Comparison of ENCODE assay signal across 8 cellular contexts in the genomic region with DNA sequence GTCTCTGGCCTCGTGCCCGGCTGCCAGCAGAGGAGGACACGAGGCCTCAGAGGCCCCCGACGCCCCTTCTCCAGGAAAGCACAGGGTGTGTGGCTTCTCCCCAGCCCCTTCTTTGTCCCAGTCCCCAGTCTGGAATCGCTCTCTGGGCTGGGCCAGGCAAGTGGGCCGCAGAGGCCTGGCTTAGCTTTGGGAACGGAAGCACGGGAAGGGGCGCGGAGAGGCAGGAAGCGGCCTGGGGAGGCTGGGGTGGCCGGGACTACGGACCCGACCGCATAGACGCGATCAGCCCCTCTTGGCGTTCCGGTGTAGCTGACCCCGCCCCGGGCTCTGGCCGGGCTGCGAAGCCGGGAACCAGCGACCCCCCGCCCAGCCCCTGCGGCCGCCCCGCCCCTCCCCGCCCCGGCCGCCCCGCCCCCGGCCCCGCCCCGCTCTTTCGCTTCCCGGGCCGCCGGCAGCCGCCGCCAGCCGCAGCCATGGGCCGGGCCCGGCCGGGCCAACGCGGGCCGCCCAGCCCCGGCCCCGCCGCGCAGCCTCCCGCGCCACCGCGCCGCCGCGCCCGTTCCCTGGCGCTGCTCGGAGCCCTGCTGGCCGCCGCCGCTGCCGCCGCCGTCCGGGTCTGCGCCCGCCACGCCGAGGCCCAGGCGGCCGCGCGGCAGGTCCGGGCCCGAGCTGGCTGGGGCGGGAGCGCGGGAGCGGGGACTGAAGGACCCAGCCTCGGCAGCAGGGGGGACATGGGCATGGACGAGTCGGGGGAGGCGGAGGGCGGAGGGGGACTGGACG. TPM values are rescaled to one million over a fixed set of nuclear protein-coding genes. Genes with fewer than 3 reads are reported as not detected.
DNase-seq lines count a peak whose midpoint lies in the region; ATAC-seq, FAIRE-seq and TF ChIP-seq lines count a peak whose summit lies in the region.

A gene with protein sequence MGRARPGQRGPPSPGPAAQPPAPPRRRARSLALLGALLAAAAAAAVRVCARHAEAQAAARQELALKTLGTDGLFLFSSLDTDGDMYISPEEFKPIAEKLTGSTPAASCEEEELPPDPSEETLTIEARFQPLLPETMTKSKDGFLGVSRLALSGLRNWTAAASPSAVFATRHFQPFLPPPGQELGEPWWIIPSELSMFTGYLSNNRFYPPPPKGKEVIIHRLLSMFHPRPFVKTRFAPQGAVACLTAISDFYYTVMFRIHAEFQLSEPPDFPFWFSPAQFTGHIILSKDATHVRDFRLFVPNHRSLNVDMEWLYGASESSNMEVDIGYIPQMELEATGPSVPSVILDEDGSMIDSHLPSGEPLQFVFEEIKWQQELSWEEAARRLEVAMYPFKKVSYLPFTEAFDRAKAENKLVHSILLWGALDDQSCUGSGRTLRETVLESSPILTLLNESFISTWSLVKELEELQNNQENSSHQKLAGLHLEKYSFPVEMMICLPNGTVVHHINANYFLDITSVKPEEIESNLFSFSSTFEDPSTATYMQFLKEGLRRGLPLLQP (plus strand): TSS at position 436 of the 780 bp plus-strand sequence. CDS start 38 bp downstream, at position 474.

- peaks cover 0 to 2% (median under 1%) of the 10 kb centered on the region in 4 experiments; a peak in 3 of 7 replicates for H3K27me3 ChIP-seq in H1 (replicated peaks in 1 of 4; ENCODE audit: control insufficient read depth in 3 of 4, extremely low read depth in 1 of 4, insufficient read depth in 3 of 4, low read length in 3 of 4)
- no peaks in the 10 kb centered on the region for H3K27me3 ChIP-seq in lung (ENCODE audit: control insufficient read depth, insufficient read depth)
- no peaks in the 10 kb centered on the region for H3K27me3 ChIP-seq in stomach

- H4K20me1 ChIP-seq in H1 (replicated peaks in 1 of 2; ENCODE audit: control insufficient read depth in 1 of 2, insufficient read depth in 2 of 2, low read length in 2 of 2), result peaks cover 0 to 8% of the 10 kb centered on the region in 2 experiments

- H3K27ac ChIP-seq in H1 (ENCODE audit: low read depth, low read length), result no peak within 1 kb of the TSS
- peak within 1 kb of the TSS; percentile 81 to 90 for H3K27ac ChIP-seq in lung (ENCODE audit: low read depth in 1 of 2, low read length in 1 of 2)
- peak within 1 kb of the TSS; percentile 75 to 92 (median 86) for H3K27ac ChIP-seq in stomach

- no peaks in the 10 kb centered on the region for H3K79me2 ChIP-seq in H1 (ENCODE audit: control insufficient read depth in 1 of 2, insufficient read depth in 2 of 2, low read length in 2 of 2)

- H3K79me1 ChIP-seq in H1 (ENCODE audit: low read depth, low read length), result no peaks in the 10 kb centered on the region; the same call in 1 of the 2 replicates

- intact Hi-C loops in stomach (cut with DNase I; ENCODE audit: low total_unique reads), result no loop called here

- H2BK15ac ChIP-seq in H1 (ENCODE audit: low read length), result no peak within 1 kb of the TSS

- H2AK5ac ChIP-seq in H1 (ENCODE audit: low read depth, low read length), result no peak within 1 kb of the TSS

- 6% methylated on average over 32 of the region's 91 CpGs; no CpG with 5 or more reads in 1 of the 2 experiments for WGBS in H1 (ENCODE audit: extremely low coverage in 1 of 2, insufficient coverage in 1 of 2, insufficient read length in 1 of 2, insufficient replicate concordance in 2 of 2, low coverage in 1 of 2, low lambda C conversion rate in 2 of 2, missing lambda C conversion rate in 1 of 2), 2 experiments
- 1 to 2% methylated on average over 33 to 89 of the region's 91 CpGs for WGBS in lung, 2 donors
- 1 to 6% (median 3%) methylated on average over 17 to 80 of the region's 91 CpGs for WGBS in stomach, 5 donors

- peak within 1 kb of the TSS; percentile 83 to 96 for H3K4me2 ChIP-seq in H1 (ENCODE audit: insufficient read depth in 1 of 2, low read depth in 2 of 2, low read length in 2 of 2)

- no peak within 1 kb of the TSS for H3K23ac ChIP-seq in H1 (ENCODE audit: insufficient read length)

- H3K4me1 ChIP-seq in H1 (replicated peaks in 1 of 4; ENCODE audit: control insufficient read depth in 3 of 4, insufficient read depth in 4 of 4, low read length in 3 of 4), result peaks cover 7 to 14% (median 11%) of the 10 kb centered on the region in 4 experiments; a peak in 6 of 7 replicates
- peaks cover 0 to 14% of the 10 kb centered on the region in 2 donors for H3K4me1 ChIP-seq in lung (ENCODE audit: control insufficient read depth in 2 of 2, insufficient read depth in 2 of 2, low read length in 2 of 2)
- peaks cover 45 to 87% (median 61%) of the 10 kb centered on the region in 4 donors for H3K4me1 ChIP-seq in stomach

- peak within 1 kb of the TSS; percentile 76 for H4K8ac ChIP-seq in H1 (ENCODE audit: extremely low read depth, insufficient read depth, low read length)

- ATAC-seq in lung (ENCODE audit: insufficient read depth, low FRiP score), result peak; percentile 41
- no peak for ATAC-seq in GM18867 (IDR thresholded peaks at IDR 0.05; ENCODE audit: unreplicated experiment)

- H3K56ac ChIP-seq in H1 (replicated peaks; ENCODE audit: insufficient read length, low read depth, low read length), result no peak within 1 kb of the TSS

- H3K23me2 ChIP-seq in H1 (ENCODE audit: low read depth, low read length), result peaks cover 9% of the 10 kb centered on the region; the same call in 1 of the 2 replicates

- peak within 1 kb of the TSS; percentile 55; the same call in 1 of the 2 replicates for H2BK5ac ChIP-seq in H1 (ENCODE audit: low read depth, low read length)

- TF ChIP-seq POLR2A in H1 (IDR thresholded peaks at IDR 0.05; ENCODE audit: control extremely low read depth in 1 of 2, low read depth in 2 of 2, low read length in 2 of 2) (no peak), stomach (IDR thresholded peaks at IDR 0.05) (no peak)

- peak within 1 kb of the TSS; percentile 83 for H3K18ac ChIP-seq in H1 (ENCODE audit: extremely low read depth, low read length)

- H2BK20ac ChIP-seq in H1 (ENCODE audit: low read length), result no peak within 1 kb of the TSS

- no peak for TF ChIP-seq CTCF in LNCaP clone FGC (IDR thresholded peaks at IDR 0.05; ENCODE audit: control insufficient read depth, extremely low read depth, insufficient read depth)
- TF ChIP-seq CTCF in WI38 (IDR thresholded peaks at IDR 0.05; ENCODE audit: low read depth, low read length), result no peak
- TF ChIP-seq CTCF in H1 (IDR thresholded peaks at IDR 0.05; ENCODE audit: control extremely low read depth in 1 of 3, insufficient read depth in 1 of 3, low read depth in 1 of 3, low read length in 3 of 3), result no peak
- TF ChIP-seq CTCF in lung (IDR thresholded peaks at IDR 0.05; ENCODE audit: control extremely low read depth, extremely low read depth), result no peak
- TF ChIP-seq CTCF in stomach (IDR thresholded peaks at IDR 0.05), result no peak

- peak within 1 kb of the TSS; percentile 89 for H4K5ac ChIP-seq in H1 (ENCODE audit: insufficient read length, low read depth, low read length)

- peak within 1 kb of the TSS; percentile 41 to 95 (median 50); a peak in 6 of 7 replicates for H3K9ac ChIP-seq in H1 (replicated peaks in 1 of 4; ENCODE audit: extremely low read depth in 1 of 4, low read depth in 3 of 4, low read length in 3 of 4)

- H3K4me3 ChIP-seq in LNCaP clone FGC (ENCODE audit: low read depth, low read length), result peak within 1 kb of the TSS; percentile 53
- peak within 1 kb of the TSS; percentile 67 for H3K4me3 ChIP-seq in WI38 (ENCODE audit: low read depth, low read length)
- peak within 1 kb of the TSS; percentile 54 to 73 (median 60) for H3K4me3 ChIP-seq in H1 (ENCODE audit: extremely low read depth in 1 of 4, insufficient read depth in 2 of 4, low read depth in 3 of 4, low read length in 4 of 4)
- H3K4me3 ChIP-seq in lung, result peak within 1 kb of the TSS; percentile 70
- H3K4me3 ChIP-seq in stomach, result peak within 1 kb of the TSS; percentile 60 to 72 (median 67)

- POLR2A ChIA-PET in H1 (lab: Charles Lee; ENCODE audit: partially characterized antibody), result interaction anchor here (0.8 to 2.0 kb wide), 8 partner anchors 10 to 230 kb away, joined by 3 to 9 read pairs (median 4); no protein-coding TSS in a partner anchor

- peak within 1 kb of the TSS; percentile 52 for H4K91ac ChIP-seq in H1 (replicated peaks; ENCODE audit: insufficient read length, low read length)

- peak within 1 kb of the TSS; percentile 21 for H2BK120ac ChIP-seq in H1 (replicated peaks; ENCODE audit: low read depth, low read length)

- H3K36me3 ChIP-seq in H1 (ENCODE audit: control insufficient read depth in 2 of 4, insufficient read depth in 4 of 4, low read length in 3 of 4) (peaks cover 0 to 4% (median under 1%) of the 10 kb centered on the region in 4 experiments; a peak in 2 of 8 replicates), lung (ENCODE audit: control insufficient read depth in 2 of 2, insufficient read depth in 2 of 2, low read length in 2 of 2) (no peaks in the 10 kb centered on the region), stomach (peaks cover 0 to 2% (median under 1%) of the 10 kb centered on the region in 4 donors)

- H2AFZ ChIP-seq in H1 (ENCODE audit: low read length), result peak within 1 kb of the TSS; percentile 7; the same call in 1 of the 2 replicates

- H2BK12ac ChIP-seq in H1 (ENCODE audit: low read depth, low read length), result 0 out of 2 replicates have a peak within 1 kb of the TSS, but pooled peaks have one; percentile 27

- TF ChIP-seq EP300 in H1 (IDR thresholded peaks at IDR 0.05; ENCODE audit: borderline replicate concordance in 1 of 2, low read depth in 2 of 2, low read length in 2 of 2) (no peak), stomach (IDR thresholded peaks at IDR 0.05) (no peak)

- CTCF ChIA-PET in H1 (lab: Charles Lee; ENCODE audit: partially characterized antibody), result interaction anchor here (0.7 to 8.3 kb wide), 14 partner anchors 11 to 281 kb away, joined by 3 to 83 read pairs (median 8); no protein-coding TSS in a partner anchor

- peak within 1 kb of the TSS; percentile 44 for H3K4ac ChIP-seq in H1 (replicated peaks; ENCODE audit: insufficient read length, low read depth, low read length)

- H3K9me3 ChIP-seq in H1 (ENCODE audit: insufficient read depth in 2 of 2, low read depth in 1 of 2, low read length in 1 of 2) (no peaks in the 10 kb centered on the region), lung (ENCODE audit: control insufficient read depth in 2 of 2, insufficient read depth in 1 of 2, low read length in 1 of 2) (no peaks in the 10 kb centered on the region), stomach (no peaks in the 10 kb centered on the region)

- TF ChIP-seq RAD21 in H1 (IDR thresholded peaks at IDR 0.05 in 1 of 2, conservative IDR thresholded peaks at IDR 0.05 in 1 of 2; ENCODE audit: low read depth in 2 of 2, low read length in 2 of 2), result no peak

- peak; percentile 52 for DNase-seq in DMS53 treated with DMSO at 0.1 percent for 48 hours (lab: John Stamatoyannopoulos, UW; ENCODE audit: unreplicated experiment)
- no peak for DNase-seq in LNCaP clone FGC (ENCODE audit: low read depth)
- peak in 1 of 2 experiments; percentile 87 for DNase-seq in H1 (ENCODE audit: low read depth in 1 of 2, low spot score in 2 of 2)
- DNase-seq in lung (ENCODE audit: low spot score), result peak; percentile 58
- DNase-seq in stomach, result peak; percentile 60
- no peak for DNase-seq in NOMO-1 treated with dmso at 0.1 percent for 144 hours (lab: John Stamatoyannopoulos, UW; ENCODE audit: unreplicated experiment)

- H3K14ac ChIP-seq in H1 (ENCODE audit: insufficient read length), result no peak within 1 kb of the TSS

- FAIRE-seq in H1 (lab: Jason Lieb, UNC), result no peak

RNA-seq across cellular contexts. Expression of the gene that starts here (rescaled TPM):
- total RNA-seq in H1 (2021; fragmentation: NEBNext Ultra II Directional; extraction: Animal tissue kit (Norgen Biotek cat#: 25700)), result 77.4 and 77.6 TPM in 2 replicates
- polyA plus RNA-seq in H1 (2011; rRNA removed), result 43.0 and 67.3 TPM in 2 replicates
- 36.6 TPM for polyA plus RNA-seq in H1 (2011; cell fraction: cytosol; rRNA removed)
- 58.6 TPM for polyA plus RNA-seq in H1 (2011; cell fraction: nucleus; rRNA removed)
- polyA plus RNA-seq in H1 (2012, experiment 1 of 2), result 72.8 to 99.4 TPM (median 83.9 TPM) in 4 replicates
- 89.8 TPM for polyA plus RNA-seq in H1 (2012, experiment 2 of 2)
- 103 TPM for polyA plus RNA-seq in H1 (2013, experiment 1 of 2)
- polyA plus RNA-seq in H1 (2013, experiment 2 of 2), result 109 TPM
- 25.4 and 44.6 TPM in 2 replicates for polyA minus RNA-seq in H1 (2011; rRNA and poly(A)+ RNA removed)
- polyA minus RNA-seq in H1 (2011; cell fraction: cytosol; rRNA and poly(A)+ RNA removed), result 47.6 TPM
- 23.2 TPM for polyA minus RNA-seq in H1 (2011; cell fraction: nucleus; rRNA and poly(A)+ RNA removed)
- total RNA-seq in lung, result 10 to 100 TPM; 51.3 to 88.8 TPM
- 10 to 100 TPM; 35.9 to 45.4 TPM for polyA plus RNA-seq in lung
- total RNA-seq in stomach, result 10 to 100 TPM in 4 of 5 donors, 1 to 10 TPM in 1; 1.7 to 81.1 (median 18.3) TPM
- 10 to 100 TPM in 2 of 3 donors, 1 to 10 TPM in 1; 9.5 to 29.4 (median 21.7) TPM for polyA plus RNA-seq in stomach

Comparison
In these comparisons a context has a peak if more than half of its experiments do, and no peak if none do; other contexts are left out.
1. DNase-seq: peak in DMS53 treated with DMSO at 0.1 percent for 48 hours (single experiment), lung (single experiment) and stomach (single experiment); none in LNCaP clone FGC (single experiment) and NOMO-1 treated with dmso at 0.1 percent for 144 hours (single experiment).
2. Peak in every context shown above with its lines, with median percentiles within 50 percentile points of each other: H3K4me3 ChIP-seq.